ENCODE assay signal across 17 cellular contexts in the genomic region with DNA sequence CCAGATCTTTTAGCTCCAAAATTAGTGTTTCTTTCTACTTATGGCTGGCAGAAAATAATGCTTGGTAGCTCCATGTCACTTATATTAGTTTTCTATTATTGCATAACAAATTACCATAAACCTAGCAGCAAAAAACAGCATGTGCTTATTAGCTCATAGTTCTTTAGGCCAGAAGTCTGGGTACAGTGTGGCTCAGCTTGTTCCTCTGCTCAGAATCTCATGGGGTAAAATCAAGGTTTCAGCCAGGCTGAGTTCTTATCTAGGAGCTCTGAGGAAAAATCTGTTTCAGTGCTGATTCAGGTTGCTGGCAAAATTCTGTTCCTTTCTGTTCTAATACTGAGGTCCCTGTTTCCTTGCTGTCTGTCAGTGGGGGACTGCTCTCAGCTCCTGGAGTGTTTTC.
"Had no signal": no experiment of that assay in that cellular context is flagged by ENCODE, and none has a peak within 500 bp of the region (broad histone marks: within the 10 kb centered on the region; RNA-seq: fewer than 3 reads in every experiment).

No MANE protein-coding gene starts in this region.

- H3K27me3 ChIP-seq: cardiac muscle cell, gastrocnemius medialis, transverse colon had no signal

- ATAC-seq: esophagus mucosa; natural killer cell treated with Interleukin-12 subunit alpha and Interleukin-12 subunit beta and Interleukin-15 and Interleukin-18, amount 100 ng/mL, for 72 hours had no signal

- H3K4me1 ChIP-seq: gastrocnemius medialis, transverse colon had no signal

- H3K36me3 ChIP-seq: cardiac muscle cell, gastrocnemius medialis, transverse colon had no signal

- H3K4me3 ChIP-seq: cardiac muscle cell, gastrocnemius medialis, smooth muscle cell, transverse colon had no signal

- H3K27ac ChIP-seq: cardiac muscle cell, gastrocnemius medialis, transverse colon had no signal

- H3K9me3 ChIP-seq: gastrocnemius medialis, transverse colon had no signal

- DNase-seq: activated CD4-positive, alpha-beta T cell treated with anti-CD3 and anti-CD28 coated beads, Interleukin-2, amount 10 ng/mL, durations not matched to agents 7 days and 5 days; activated naive CD4-positive, alpha-beta T cell; activated naive CD8-positive, alpha-beta T cell treated with anti-CD3 and anti-CD28 coated beads, Interleukin-2, amount 10 ng/mL, durations not matched to agents 7 days and 5 days; mesendoderm; nucleus accumbens; posterior cingulate gyrus; retina; stimulated activated CD4-positive, alpha-beta T cell treated with anti-CD3 and anti-CD28 coated beads, Interleukin-4, amount 100 ng/mL, for 4 hours; stimulated activated CD8-positive, alpha-beta memory T cell treated with anti-CD3 and anti-CD28 coated beads, Interleukin-4, amount 100 ng/mL, for 48 hours; stimulated activated naive CD4-positive, alpha-beta T cell treated with Interleukin-2 at 50 U/mL for 16 hours; substantia nigra; transverse colon had no signal

- H3K4me2 ChIP-seq: smooth muscle cell had no signal
